ENCODE assay signal across 8 cellular contexts in the genomic region with DNA sequence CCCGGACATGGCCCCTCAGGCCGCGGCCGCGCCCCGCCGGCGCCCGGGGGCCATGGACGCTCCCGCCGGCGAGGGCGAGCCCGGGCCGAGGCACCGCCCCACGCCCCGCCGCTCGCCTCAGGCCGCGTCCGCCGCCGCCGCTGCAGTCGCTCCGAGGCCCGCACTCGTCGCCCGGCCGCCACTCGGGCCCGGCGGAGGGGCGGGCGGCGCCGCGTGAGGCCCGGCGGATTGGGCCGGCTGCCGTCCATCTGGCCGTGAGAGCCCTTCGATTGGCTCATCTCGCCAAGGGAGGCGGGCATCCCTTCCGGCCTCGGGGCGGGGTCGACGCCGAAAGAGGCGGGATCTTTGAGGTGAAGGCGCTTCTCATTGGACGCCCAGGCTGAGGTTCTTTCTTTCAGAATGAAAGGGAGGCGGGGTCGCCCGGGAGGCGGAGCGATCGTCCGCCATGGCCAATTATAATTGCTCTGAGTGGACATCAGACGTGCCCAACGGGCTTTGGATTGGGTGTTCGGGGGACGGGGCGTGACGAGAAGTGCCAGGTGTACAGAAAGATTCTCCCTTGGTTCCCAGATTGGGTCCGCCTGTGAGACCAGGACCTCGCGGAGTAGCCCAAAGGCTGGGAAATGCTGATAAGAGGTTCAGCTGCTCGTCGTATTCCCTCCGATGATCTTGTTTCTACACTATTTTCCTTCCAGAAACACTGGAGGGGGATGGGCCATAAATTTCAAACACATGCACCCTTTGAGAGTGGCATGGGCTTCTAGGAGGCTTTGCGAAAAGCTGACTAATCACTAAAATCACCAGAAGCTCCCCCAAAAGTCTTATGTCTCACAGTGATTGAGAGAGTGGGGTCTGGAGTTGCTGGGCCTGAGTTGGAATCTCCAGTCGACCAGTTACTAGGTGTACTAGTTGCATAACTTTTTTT. TPM values are rescaled to one million over a fixed set of nuclear protein-coding genes. Genes with fewer than 3 reads are reported as not detected.
DNase-seq lines count a peak whose midpoint lies in the region; ATAC-seq and TF ChIP-seq lines count a peak whose summit lies in the region.

A gene with protein sequence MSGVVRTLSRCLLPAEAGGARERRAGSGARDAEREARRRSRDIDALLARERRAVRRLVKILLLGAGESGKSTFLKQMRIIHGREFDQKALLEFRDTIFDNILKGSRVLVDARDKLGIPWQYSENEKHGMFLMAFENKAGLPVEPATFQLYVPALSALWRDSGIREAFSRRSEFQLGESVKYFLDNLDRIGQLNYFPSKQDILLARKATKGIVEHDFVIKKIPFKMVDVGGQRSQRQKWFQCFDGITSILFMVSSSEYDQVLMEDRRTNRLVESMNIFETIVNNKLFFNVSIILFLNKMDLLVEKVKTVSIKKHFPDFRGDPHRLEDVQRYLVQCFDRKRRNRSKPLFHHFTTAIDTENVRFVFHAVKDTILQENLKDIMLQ (minus strand): TSS at position 156 of the 925 bp plus-strand sequence. CDS start 147 bp downstream, at position 9.

- WGBS in right lobe of liver (ENCODE audit: insufficient coverage, low coverage, low lambda C conversion rate, missing lambda C conversion rate), result 3% methylated on average over 31 of the region's 80 CpGs

- peak within 1 kb of the TSS; percentile 55 to 67 (median 59) for H3K4me3 ChIP-seq in right lobe of liver

- no peaks in the 10 kb centered on the region for H3K36me3 ChIP-seq in right lobe of liver

- TF ChIP-seq CTCF in C4-2B (conservative IDR thresholded peaks at IDR 0.05) (no peak), right lobe of liver (IDR thresholded peaks at IDR 0.05) (no peak)

- H3K27me3 ChIP-seq in right lobe of liver, result no peaks in the 10 kb centered on the region

- intact Hi-C loops in right lobe of liver (cut with DNase I), result no loop called here

- H3K27ac ChIP-seq in C4-2B, result peak within 1 kb of the TSS; percentile 73
- no peak within 1 kb of the TSS for H3K27ac ChIP-seq in right lobe of liver

- TF ChIP-seq POLR2A in right lobe of liver (IDR thresholded peaks at IDR 0.05), result peak; percentile 60

- peak; percentile 97 for ATAC-seq in GM19395 (IDR thresholded peaks at IDR 0.05; ENCODE audit: unreplicated experiment)
- peak; percentile 95 for ATAC-seq in HG03565 (IDR thresholded peaks at IDR 0.05; ENCODE audit: unreplicated experiment)
- peak; percentile 98 to 99 (median 98) for ATAC-seq in right lobe of liver

- H3K4me1 ChIP-seq in right lobe of liver, result peaks cover 0 to 9% (median 0%) of the 10 kb centered on the region in 4 donors

- DNase-seq in NCI-H774 (lab: John Stamatoyannopoulos, UW), result peak; percentile 98
- peak; percentile 97 to 98 for DNase-seq in activated CD4-positive, alpha-beta T cell treated with anti-CD3 and anti-CD28 coated beads, Interleukin-2, amount 50 U/mL, for 4 hours
- DNase-seq in dermis microvascular lymphatic vessel endothelial cell (ENCODE audit: low read depth in 2 of 2), result peak; percentile 96 to 99
- peak; percentile 98 to 99 (median 98) for DNase-seq in right lobe of liver
- DNase-seq in stimulated activated CD4-positive, alpha-beta T cell treated with anti-CD3 and anti-CD28 coated beads, Interleukin-4, amount 100 ng/mL, for 4 hours, result peak; percentile 96 to 98

- no peaks in the 10 kb centered on the region for H3K9me3 ChIP-seq in right lobe of liver

RNA-seq across cellular contexts. Expression of the gene that starts here (rescaled TPM):
- total RNA-seq in dermis microvascular lymphatic vessel endothelial cell, result 20.8 and 57.9 TPM in 2 replicates
- 10 to 100 TPM; 10.3 to 32.1 (median 14.1) TPM for total RNA-seq in right lobe of liver
